In the genomic region with DNA sequence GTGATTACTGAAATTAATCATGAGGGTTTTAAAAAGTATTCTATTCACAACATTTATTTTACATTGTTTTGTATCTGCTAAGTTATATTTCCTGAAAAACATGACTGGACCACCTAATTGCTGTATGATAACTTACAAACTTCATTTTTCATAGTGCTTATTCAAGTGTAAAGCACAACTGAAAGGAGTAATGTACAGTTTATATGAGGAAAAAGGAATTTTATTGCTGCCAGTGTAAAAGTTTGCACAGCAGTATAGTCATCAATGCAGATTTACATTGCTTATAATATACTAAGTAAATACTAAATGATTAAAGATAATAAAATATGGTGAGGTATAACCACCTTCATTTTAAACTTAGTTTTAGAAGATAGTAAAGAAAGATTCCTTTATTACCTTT, we compare ENCODE assay signal across 1 cellular context.
TF ChIP-seq lines count a peak whose summit lies in the region.

No MANE protein-coding gene starts in this region.

TF ChIP-seq in HEK293, 187 proteins besides CTCF, POLR2A, EP300 and RAD21 (continued from another document):
- TF ChIP-seq, protein P1, sequence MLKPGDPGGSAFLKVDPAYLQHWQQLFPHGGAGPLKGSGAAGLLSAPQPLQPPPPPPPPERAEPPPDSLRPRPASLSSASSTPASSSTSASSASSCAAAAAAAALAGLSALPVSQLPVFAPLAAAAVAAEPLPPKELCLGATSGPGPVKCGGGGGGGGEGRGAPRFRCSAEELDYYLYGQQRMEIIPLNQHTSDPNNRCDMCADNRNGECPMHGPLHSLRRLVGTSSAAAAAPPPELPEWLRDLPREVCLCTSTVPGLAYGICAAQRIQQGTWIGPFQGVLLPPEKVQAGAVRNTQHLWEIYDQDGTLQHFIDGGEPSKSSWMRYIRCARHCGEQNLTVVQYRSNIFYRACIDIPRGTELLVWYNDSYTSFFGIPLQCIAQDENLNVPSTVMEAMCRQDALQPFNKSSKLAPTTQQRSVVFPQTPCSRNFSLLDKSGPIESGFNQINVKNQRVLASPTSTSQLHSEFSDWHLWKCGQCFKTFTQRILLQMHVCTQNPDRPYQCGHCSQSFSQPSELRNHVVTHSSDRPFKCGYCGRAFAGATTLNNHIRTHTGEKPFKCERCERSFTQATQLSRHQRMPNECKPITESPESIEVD (tag by site-specific recombination; IDR thresholded peaks at IDR 0.05) = peak; percentile 100
- TF ChIP-seq, protein P2, sequence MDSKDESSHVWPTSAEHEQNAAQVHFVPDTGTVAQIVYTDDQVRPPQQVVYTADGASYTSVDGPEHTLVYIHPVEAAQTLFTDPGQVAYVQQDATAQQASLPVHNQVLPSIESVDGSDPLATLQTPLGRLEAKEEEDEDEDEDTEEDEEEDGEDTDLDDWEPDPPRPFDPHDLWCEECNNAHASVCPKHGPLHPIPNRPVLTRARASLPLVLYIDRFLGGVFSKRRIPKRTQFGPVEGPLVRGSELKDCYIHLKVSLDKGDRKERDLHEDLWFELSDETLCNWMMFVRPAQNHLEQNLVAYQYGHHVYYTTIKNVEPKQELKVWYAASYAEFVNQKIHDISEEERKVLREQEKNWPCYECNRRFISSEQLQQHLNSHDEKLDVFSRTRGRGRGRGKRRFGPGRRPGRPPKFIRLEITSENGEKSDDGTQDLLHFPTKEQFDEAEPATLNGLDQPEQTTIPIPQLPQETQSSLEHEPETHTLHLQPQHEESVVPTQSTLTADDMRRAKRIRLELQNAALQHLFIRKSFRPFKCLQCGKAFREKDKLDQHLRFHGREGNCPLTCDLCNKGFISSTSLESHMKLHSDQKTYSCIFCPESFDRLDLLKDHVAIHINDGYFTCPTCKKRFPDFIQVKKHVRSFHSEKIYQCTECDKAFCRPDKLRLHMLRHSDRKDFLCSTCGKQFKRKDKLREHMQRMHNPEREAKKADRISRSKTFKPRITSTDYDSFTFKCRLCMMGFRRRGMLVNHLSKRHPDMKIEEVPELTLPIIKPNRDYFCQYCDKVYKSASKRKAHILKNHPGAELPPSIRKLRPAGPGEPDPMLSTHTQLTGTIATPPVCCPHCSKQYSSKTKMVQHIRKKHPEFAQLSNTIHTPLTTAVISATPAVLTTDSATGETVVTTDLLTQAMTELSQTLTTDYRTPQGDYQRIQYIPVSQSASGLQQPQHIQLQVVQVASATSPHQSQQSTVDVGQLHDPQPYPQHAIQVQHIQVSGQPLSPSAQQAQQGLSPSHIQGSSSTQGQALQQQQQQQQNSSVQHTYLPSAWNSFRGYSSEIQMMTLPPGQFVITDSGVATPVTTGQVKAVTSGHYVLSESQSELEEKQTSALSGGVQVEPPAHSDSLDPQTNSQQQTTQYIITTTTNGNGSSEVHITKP (tag by site-specific recombination; IDR thresholded peaks at IDR 0.05) = no peak
